In the genomic region with DNA sequence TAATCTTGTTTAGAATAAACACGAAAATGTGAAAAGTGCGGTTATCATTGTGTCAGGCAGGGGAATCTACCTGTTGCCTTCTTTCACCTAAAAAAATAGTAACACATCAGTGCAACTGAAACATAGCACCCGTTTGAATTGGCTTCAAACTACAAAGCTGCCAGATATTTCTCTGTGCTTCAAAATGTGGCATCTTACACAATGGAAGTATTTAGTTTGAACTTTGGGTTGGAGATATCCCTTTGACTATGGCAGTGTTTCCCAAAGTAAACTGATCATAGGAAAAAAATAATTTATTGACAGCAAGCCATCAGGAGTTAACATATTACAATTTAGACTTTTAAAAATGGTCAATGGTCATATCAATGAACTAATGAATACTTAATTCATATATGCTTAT, we compare ENCODE assay signal across 8 cellular contexts. TPM values are rescaled to one million over a fixed set of nuclear protein-coding genes. Genes with fewer than 3 reads are reported as not detected.
"Had no signal": no experiment of that assay in that cellular context is flagged by ENCODE, and none has a peak within 500 bp of the region (broad histone marks: within the 10 kb centered on the region; RNA-seq: fewer than 3 reads in every experiment).

No MANE protein-coding gene starts in this region.

- FAIRE-seq: HTR-8/SVneo had no signal

- H3K4me3 ChIP-seq: K562 had no signal

- H3K4me2 ChIP-seq: KMS-11 had no signal

- DNase-seq: IMR-90, KBM-7, KG1 had no signal

- ATAC-seq: K562 had no signal

- H3K27ac ChIP-seq: HL-60, KMS-11 had no signal

- H3K9ac ChIP-seq: KMS-11 had no signal

RNA-seq across cellular contexts. Expression of gene PPP1R3G, which starts 3.6 kb away (rescaled TPM):
- total RNA-seq: HT1080 had no signal
